Comparison of ENCODE assay signal across 10 cellular contexts in the genomic region with DNA sequence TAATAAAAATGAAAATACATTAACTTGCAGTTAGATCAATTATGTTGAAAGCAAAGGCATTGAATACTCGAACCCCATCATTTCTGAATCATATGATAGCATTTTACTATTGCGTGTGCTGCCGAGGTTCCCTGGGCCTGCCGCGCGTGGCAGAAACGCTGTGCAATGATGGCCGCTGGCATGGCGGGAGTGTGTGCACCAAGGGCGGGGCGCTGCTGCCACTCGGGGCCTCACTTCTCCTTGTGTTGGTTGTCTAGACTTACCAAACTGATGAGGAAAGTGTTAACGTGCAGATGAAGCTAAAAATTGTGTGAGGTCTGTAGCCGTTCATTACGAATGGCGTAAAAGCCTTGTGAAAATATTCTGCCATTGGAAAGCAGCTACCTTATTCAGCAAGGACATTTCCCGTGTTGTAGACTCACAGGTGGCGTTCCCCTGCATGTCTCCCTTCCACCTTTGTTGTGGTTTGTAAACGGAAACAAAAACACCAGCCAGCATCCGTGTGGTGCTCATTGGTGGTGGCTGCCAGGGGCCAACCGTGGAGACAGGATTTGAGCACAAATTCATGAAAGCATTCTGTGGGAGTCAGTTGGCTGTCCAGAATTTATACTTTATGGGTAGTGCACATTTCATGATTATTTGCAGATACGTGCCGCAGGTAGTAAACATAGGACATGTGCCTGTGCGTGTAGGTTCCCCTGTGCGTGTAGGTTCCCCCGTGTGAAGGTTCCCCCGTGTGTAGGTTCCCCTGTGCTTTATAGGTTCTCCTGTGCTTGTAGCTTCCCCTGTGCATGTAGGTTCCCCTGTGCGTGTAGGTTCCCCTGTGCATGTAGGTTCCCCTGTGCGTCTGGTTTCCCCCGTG. TPM values are rescaled to one million over a fixed set of nuclear protein-coding genes. Genes with fewer than 3 reads are reported as not detected.
DNase-seq lines count a peak whose midpoint lies in the region; ATAC-seq and TF ChIP-seq lines count a peak whose summit lies in the region.
"Had no signal": no experiment of that assay in that cellular context is flagged by ENCODE, and none has a peak within 500 bp of the region (broad histone marks: within the 10 kb centered on the region; RNA-seq: fewer than 3 reads in every experiment).

No MANE protein-coding gene starts in this region.

- peak overlapping the region; percentile 27; the same call in 1 of the 2 replicates for H2AFZ ChIP-seq in DND-41 (ENCODE audit: low read depth, low read length)

- peaks cover 91% of the 10 kb centered on the region for H3K79me2 ChIP-seq in DND-41 (ENCODE audit: insufficient read depth, low read length)

- no TSS peak for BruUV-seq in Caco-2 (replicated peaks; lab: Mats Ljungman, UMichigan)

- peak overlapping the region; percentile 27 to 63; a peak in 3 of 4 replicates for H3K4me3 ChIP-seq in DND-41 (ENCODE audit: low read depth in 1 of 2, low read length in 2 of 2)
- H3K4me3 ChIP-seq in Caco-2 (ENCODE audit: low read depth, low read length) = no peak overlapping the region

- no peak overlapping the region for H3K4me3 Mint-ChIP-seq in Caco-2 (ENCODE audit: unreplicated experiment)

- TF ChIP-seq CTCF in DND-41 (IDR thresholded peaks at IDR 0.05; ENCODE audit: borderline replicate concordance, extremely low read depth, low read length, poor library complexity, severe bottlenecking) (no peak), foreskin keratinocyte (conservative IDR thresholded peaks at IDR 0.05) (no peak), Caco-2 (IDR thresholded peaks at IDR 0.05; ENCODE audit: insufficient read depth in 1 of 2, low read depth in 1 of 2, low read length in 1 of 2, severe bottlenecking in 1 of 2, unreplicated experiment in 1 of 2) (no peak)

- peak; percentile 69 for ATAC-seq in DND-41 (ENCODE audit: insufficient read depth, low read depth)
- ATAC-seq in HG03175 (IDR thresholded peaks at IDR 0.05; ENCODE audit: unreplicated experiment) = no peak
- ATAC-seq in foreskin keratinocyte = no peak
- ATAC-seq: PC-3 had no signal

- no peaks in the 10 kb centered on the region for H3K36me3 Mint-ChIP-seq in Caco-2 (ENCODE audit: insufficient read depth, unreplicated experiment)

- peaks cover 10% of the 10 kb centered on the region for H3K4me1 Mint-ChIP-seq in Caco-2 (ENCODE audit: low read depth, unreplicated experiment)

- H3K36me3 ChIP-seq in DND-41 (ENCODE audit: insufficient read depth, low read length) (peaks cover 27% of the 10 kb centered on the region), Caco-2 (ENCODE audit: control insufficient read depth, insufficient read depth, low read length) (no peaks in the 10 kb centered on the region)

- H3K27ac Mint-ChIP-seq in Caco-2 (ENCODE audit: unreplicated experiment) = no peak overlapping the region

- DNase-seq in DND-41 (peak; percentile 93), SW480 (ENCODE audit: low spot score) (peak; percentile 86), activated gamma-delta T cell treated with Interleukin-2 at 50 U/mL for 16 hours (peak; percentile 75), foreskin keratinocyte (no peak), Caco-2 (no peak), SHP77 (lab: John Stamatoyannopoulos, UW) (no peak)
- DNase-seq in stimulated activated CD4-positive, alpha-beta T cell treated with anti-CD3 and anti-CD28 coated beads, Interleukin-12 subunit alpha, Interleukin-12 subunit beta, amount 100 ng/mL, for 4 hours = peak; percentile 36
- DNase-seq: COR-L47, PC-3 had no signal

- H3K27me3 ChIP-seq in DND-41 (ENCODE audit: insufficient read depth, low read length, poor library complexity) (no peaks in the 10 kb centered on the region), foreskin keratinocyte (no peaks in the 10 kb centered on the region), Caco-2 (replicated peaks; ENCODE audit: control insufficient read depth, insufficient read depth, low read length) (no peaks in the 10 kb centered on the region)

- H3K27ac ChIP-seq in DND-41 (ENCODE audit: low read length) (peak overlapping the region; percentile 99), foreskin keratinocyte (no peak overlapping the region)

- H3K4me1 ChIP-seq in DND-41 (ENCODE audit: insufficient read depth, low read length) (peaks cover 85% of the 10 kb centered on the region), foreskin keratinocyte (no peaks in the 10 kb centered on the region), Caco-2 (peaks cover 10% of the 10 kb centered on the region)

- H4K20me1 ChIP-seq in DND-41 (ENCODE audit: insufficient read depth, low read length) = peaks cover 17% of the 10 kb centered on the region; the same call in 1 of the 2 replicates

- POLR2A ChIA-PET in Caco-2 (lab: Charles Lee) = no interaction called here

- CTCF ChIA-PET in Caco-2 (lab: Charles Lee) = no interaction called here

- intact Hi-C loops in Caco-2 (cut with micrococcal nuclease; ENCODE audit: unreplicated experiment) = no loop called here

- H3K9ac ChIP-seq in DND-41 (ENCODE audit: low read depth, low read length) = peak overlapping the region; percentile 89

- H3K27me3 Mint-ChIP-seq in Caco-2 (ENCODE audit: insufficient read depth, unreplicated experiment) = no peaks in the 10 kb centered on the region

- H3K9me3 Mint-ChIP-seq in Caco-2 (ENCODE audit: unreplicated experiment) = no peaks in the 10 kb centered on the region

- H3K9me3 ChIP-seq in DND-41 (ENCODE audit: insufficient read depth, low read length, severe bottlenecking) (no peaks in the 10 kb centered on the region), Caco-2 (no peaks in the 10 kb centered on the region)

- peak overlapping the region; percentile 80 for H3K4me2 ChIP-seq in DND-41 (ENCODE audit: insufficient read depth, low read length)

RNA-seq across cellular contexts. Expression of gene GRAMD4, which starts 5.9 kb away (rescaled TPM):
- 10.5 and 15.1 TPM in 2 replicates for total RNA-seq in foreskin keratinocyte
- 5.5 and 5.9 TPM in 2 replicates for polyA plus RNA-seq in foreskin keratinocyte
- total RNA-seq in Caco-2 (2022) = 20.8 and 23.4 TPM in 2 replicates

Comparison
In these comparisons a context has a peak if more than half of its experiments do, and no peak if none do; other contexts are left out.
1. DNase-seq: peak in DND-41 (single experiment), SW480 (single experiment), activated gamma-delta T cell treated with Interleukin-2 at 50 U/mL for 16 hours (single experiment) and stimulated activated CD4-positive, alpha-beta T cell treated with anti-CD3 and anti-CD28 coated beads, Interleukin-12 subunit alpha, Interleukin-12 subunit beta, amount 100 ng/mL, for 4 hours (single experiment); none in foreskin keratinocyte (0 of 2), Caco-2 (0 of 2) and SHP77 (0 of 2).